Comparison of ENCODE assay signal across 8 cellular contexts in genomic region chr1:150066328-150066727, GRCh38. TPM values are rescaled to one million over a fixed set of nuclear protein-coding genes. Genes with fewer than 3 reads are reported as not detected.
DNase-seq lines count a peak whose midpoint lies in the region; ATAC-seq, FAIRE-seq and TF ChIP-seq lines count a peak whose summit lies in the region.

No MANE protein-coding gene starts in this region.

- no peaks in the 10 kb centered on the region for H3K27me3 Mint-ChIP-seq in CD4-positive, CD25-positive, alpha-beta regulatory T cell

- no peak for TF ChIP-seq RAD21 in H1 (IDR thresholded peaks at IDR 0.05 in 1 of 2, conservative IDR thresholded peaks at IDR 0.05 in 1 of 2; ENCODE audit: low read depth in 2 of 2, low read length in 2 of 2)

- POLR2A ChIA-PET in H1 (lab: Charles Lee; ENCODE audit: partially characterized antibody), result interaction anchor here (1.1 to 2.7 kb wide), 8 partner anchors 9 to 182 kb away, joined by 4 to 24 read pairs (median 6); partner anchors contain the start of gene OTUD7B

- no peak overlapping the region for H3K56ac ChIP-seq in H1 (replicated peaks; ENCODE audit: insufficient read length, low read depth, low read length)

- peak overlapping the region; percentile 88 for H3K9ac ChIP-seq in OCI-LY3 (ENCODE audit: low read length)
- peak overlapping the region; percentile 85 to 97 (median 94); a peak in 6 of 7 replicates for H3K9ac ChIP-seq in H1 (replicated peaks in 1 of 4; ENCODE audit: extremely low read depth in 1 of 4, low read depth in 3 of 4, low read length in 3 of 4)
- no peak overlapping the region for H3K9ac ChIP-seq in neuronal stem cell (ENCODE audit: low read depth, low read length, poor library complexity)

- H3K27ac ChIP-seq in CD4-positive, CD25-positive, alpha-beta regulatory T cell (ENCODE audit: insufficient read depth, low read length, poor library complexity, severe bottlenecking), result no peak overlapping the region
- H3K27ac ChIP-seq in OCI-LY3 (ENCODE audit: low read length), result peak overlapping the region; percentile 78
- peak overlapping the region; percentile 93; the same call in 1 of the 2 replicates for H3K27ac ChIP-seq in H1 (ENCODE audit: low read depth, low read length)
- peak overlapping the region; percentile 92 for H3K27ac ChIP-seq in neuronal stem cell (replicated peaks; ENCODE audit: low read length)

- H3K23me2 ChIP-seq in H1 (ENCODE audit: low read depth, low read length), result no peaks in the 10 kb centered on the region

- no peaks in the 10 kb centered on the region for H4K20me1 ChIP-seq in OCI-LY3 (ENCODE audit: insufficient read depth, low read length)
- H4K20me1 ChIP-seq in H1 (replicated peaks in 1 of 2; ENCODE audit: control insufficient read depth in 1 of 2, insufficient read depth in 2 of 2, low read length in 2 of 2), result no peaks in the 10 kb centered on the region

- no peak overlapping the region for H2BK120ac ChIP-seq in H1 (replicated peaks; ENCODE audit: low read depth, low read length)
- H2BK120ac ChIP-seq in neuronal stem cell (ENCODE audit: low read depth, low read length), result no peak overlapping the region

- H4K5ac ChIP-seq in H1 (ENCODE audit: insufficient read length, low read depth, low read length), result peak overlapping the region; percentile 23

- peak overlapping the region; percentile 85 to 96 (median 93) for H3K4me3 Mint-ChIP-seq in CD4-positive, CD25-positive, alpha-beta regulatory T cell

- H3K23ac ChIP-seq in H1 (ENCODE audit: insufficient read length), result no peak overlapping the region
- no peak overlapping the region for H3K23ac ChIP-seq in neuronal stem cell (ENCODE audit: low read depth, low read length, poor library complexity)

- H2BK20ac ChIP-seq in H1 (ENCODE audit: low read length), result no peak overlapping the region

- H3K27me3 ChIP-seq in CD4-positive, CD25-positive, alpha-beta regulatory T cell (ENCODE audit: control insufficient read depth, insufficient read depth, low read length), result no peaks in the 10 kb centered on the region
- H3K27me3 ChIP-seq in OCI-LY3 (ENCODE audit: low read depth, low read length) (no peaks in the 10 kb centered on the region), H1 (replicated peaks in 1 of 4; ENCODE audit: control insufficient read depth in 3 of 4, extremely low read depth in 1 of 4, insufficient read depth in 3 of 4, low read length in 3 of 4) (no peaks in the 10 kb centered on the region), neuronal stem cell (ENCODE audit: control insufficient read depth in 3 of 3, insufficient read depth in 3 of 3, low read depth in 1 of 3, low read length in 3 of 3) (no peaks in the 10 kb centered on the region)

- H3K4me3 ChIP-seq in CD4-positive, CD25-positive, alpha-beta regulatory T cell (ENCODE audit: low read depth, low read length), result peak overlapping the region; percentile 98
- H3K4me3 ChIP-seq in OCI-LY3 (ENCODE audit: low read length), result peak overlapping the region; percentile 81
- H3K4me3 ChIP-seq in H1 (ENCODE audit: extremely low read depth in 1 of 4, insufficient read depth in 2 of 4, low read depth in 3 of 4, low read length in 4 of 4), result peak overlapping the region; percentile 81 to 95 (median 91)
- peak overlapping the region; percentile 71 to 90 for H3K4me3 ChIP-seq in neuronal stem cell (ENCODE audit: low read length in 2 of 2)

- H2BK15ac ChIP-seq in H1 (ENCODE audit: low read length) (no peak overlapping the region), neuronal stem cell (ENCODE audit: low read length) (no peak overlapping the region)

- H3K14ac ChIP-seq in H1 (ENCODE audit: insufficient read length) (no peak overlapping the region), neuronal stem cell (ENCODE audit: low read length) (no peak overlapping the region)

- no peak for TF ChIP-seq EP300 in H1 (IDR thresholded peaks at IDR 0.05; ENCODE audit: borderline replicate concordance in 1 of 2, low read depth in 2 of 2, low read length in 2 of 2)

- no peak for TF ChIP-seq CTCF in OCI-LY3 (IDR thresholded peaks at IDR 0.05; ENCODE audit: low read depth, low read length)
- TF ChIP-seq CTCF in H1 (IDR thresholded peaks at IDR 0.05; ENCODE audit: control extremely low read depth in 1 of 3, insufficient read depth in 1 of 3, low read depth in 1 of 3, low read length in 3 of 3), result no peak

- FAIRE-seq in H1 (lab: Jason Lieb, UNC) (no peak), H54 (lab: Jason Lieb, UNC) (no peak)

- H3K79me1 ChIP-seq in H1 (ENCODE audit: low read depth, low read length), result no peaks in the 10 kb centered on the region
- H3K79me1 ChIP-seq in neuronal stem cell (ENCODE audit: low read depth, low read length), result no peaks in the 10 kb centered on the region

- H3K18ac ChIP-seq in H1 (ENCODE audit: extremely low read depth, low read length) (no peak overlapping the region), neuronal stem cell (ENCODE audit: low read length) (no peak overlapping the region)

- no peaks in the 10 kb centered on the region for H3K9me3 ChIP-seq in CD4-positive, CD25-positive, alpha-beta regulatory T cell (ENCODE audit: control insufficient read depth in 2 of 2, low read length in 2 of 2)
- H3K9me3 ChIP-seq in OCI-LY3 (ENCODE audit: insufficient read depth, low read length) (no peaks in the 10 kb centered on the region), H1 (ENCODE audit: insufficient read depth in 2 of 2, low read depth in 1 of 2, low read length in 1 of 2) (no peaks in the 10 kb centered on the region), neuronal stem cell (replicated peaks in 1 of 2; ENCODE audit: control insufficient read depth in 2 of 2, insufficient read depth in 1 of 2, low read depth in 1 of 2, low read length in 2 of 2) (no peaks in the 10 kb centered on the region)

- H3K36me3 ChIP-seq in CD4-positive, CD25-positive, alpha-beta regulatory T cell (ENCODE audit: control insufficient read depth, insufficient read depth, low read length), result no peaks in the 10 kb centered on the region
- H3K36me3 ChIP-seq in OCI-LY3 (replicated peaks; ENCODE audit: low read depth, low read length) (peaks cover 3% of the 10 kb centered on the region), H1 (ENCODE audit: control insufficient read depth in 2 of 4, insufficient read depth in 4 of 4, low read length in 3 of 4) (peaks cover 0 to 5% (median 2%) of the 10 kb centered on the region in 4 experiments; a peak in 3 of 8 replicates), neuronal stem cell (replicated peaks in 1 of 2; ENCODE audit: control insufficient read depth in 2 of 2, insufficient read depth in 2 of 2, low read length in 2 of 2) (peaks cover 4 to 21% of the 10 kb centered on the region in 2 donors)

- H4K8ac ChIP-seq in H1 (ENCODE audit: extremely low read depth, insufficient read depth, low read length), result no peak overlapping the region
- H4K8ac ChIP-seq in neuronal stem cell (ENCODE audit: low read depth, low read length), result no peak overlapping the region

- TF ChIP-seq POLR2A in H1 (IDR thresholded peaks at IDR 0.05; ENCODE audit: control extremely low read depth in 1 of 2, low read depth in 2 of 2, low read length in 2 of 2), result no peak
- no peak for TF ChIP-seq POLR2A in H54 (IDR thresholded peaks at IDR 0.05; ENCODE audit: low read depth, low read length)

- CTCF ChIA-PET in H1 (lab: Charles Lee; ENCODE audit: partially characterized antibody), result interaction anchor here (0.6 kb wide), 1 partner anchor 13 kb away, joined by 3 read pairs; no protein-coding TSS in a partner anchor

- H2BK5ac ChIP-seq in H1 (ENCODE audit: low read depth, low read length), result no peak overlapping the region
- H2BK5ac ChIP-seq in neuronal stem cell (ENCODE audit: low read length), result no peak overlapping the region

- H3K4me1 ChIP-seq in CD4-positive, CD25-positive, alpha-beta regulatory T cell (ENCODE audit: control insufficient read depth, insufficient read depth, low read length, poor library complexity, severe bottlenecking), result peaks cover 16% of the 10 kb centered on the region
- H3K4me1 ChIP-seq in OCI-LY3 (ENCODE audit: low read length), result peaks cover 19% of the 10 kb centered on the region
- H3K4me1 ChIP-seq in H1 (replicated peaks in 1 of 4; ENCODE audit: control insufficient read depth in 3 of 4, insufficient read depth in 4 of 4, low read length in 3 of 4), result no peaks in the 10 kb centered on the region
- peaks cover 0 to 5% of the 10 kb centered on the region in 2 donors for H3K4me1 ChIP-seq in neuronal stem cell (ENCODE audit: control insufficient read depth in 2 of 2, insufficient read depth in 1 of 2, low read depth in 1 of 2, low read length in 2 of 2)

- DNase-seq in CD4-positive, CD25-positive, alpha-beta regulatory T cell, result no peak
- no peak for DNase-seq in H1 (ENCODE audit: low read depth in 1 of 2, low spot score in 2 of 2)
- no peak for DNase-seq in neuronal stem cell (ENCODE audit: low spot score)
- no peak for DNase-seq in mucosa of gallbladder (ENCODE audit: low spot score)
- no peak for DNase-seq in H54 (ENCODE audit: insufficient read length, low spot score)

- H2AK5ac ChIP-seq in H1 (ENCODE audit: low read depth, low read length) (no peak overlapping the region), neuronal stem cell (ENCODE audit: low read depth, low read length) (no peak overlapping the region)

- no peak overlapping the region for H3K4ac ChIP-seq in H1 (replicated peaks; ENCODE audit: insufficient read length, low read depth, low read length)
- no peak overlapping the region for H3K4ac ChIP-seq in neuronal stem cell (ENCODE audit: low read length)

- H3K79me2 ChIP-seq in OCI-LY3 (ENCODE audit: low read length) (peaks cover 26% of the 10 kb centered on the region), H1 (ENCODE audit: control insufficient read depth in 1 of 2, insufficient read depth in 2 of 2, low read length in 2 of 2) (0 out of 4 replicates have a peak, but pooled peaks cover 0 to 7% of the 10 kb centered on the region in 2 experiments)

- H2BK12ac ChIP-seq in H1 (ENCODE audit: low read depth, low read length) (no peak overlapping the region), neuronal stem cell (ENCODE audit: low read length) (no peak overlapping the region)

- H3K4me1 Mint-ChIP-seq in CD4-positive, CD25-positive, alpha-beta regulatory T cell, result peaks cover 26 to 41% (median 34%) of the 10 kb centered on the region in 4 donors

- peaks cover 6% of the 10 kb centered on the region for H3K36me3 Mint-ChIP-seq in CD4-positive, CD25-positive, alpha-beta regulatory T cell

- no peak for ATAC-seq in CD4-positive, CD25-positive, alpha-beta regulatory T cell (ENCODE audit: low read depth in 2 of 2)
- ATAC-seq in GM21737 (IDR thresholded peaks at IDR 0.05; ENCODE audit: unreplicated experiment), result no peak
- ATAC-seq in GM21619 (IDR thresholded peaks at IDR 0.05; ENCODE audit: unreplicated experiment), result no peak

- H3K27ac Mint-ChIP-seq in CD4-positive, CD25-positive, alpha-beta regulatory T cell, result peak overlapping the region in 2 of 3 donors; percentile 92 to 97

- no peak overlapping the region for H4K91ac ChIP-seq in H1 (replicated peaks; ENCODE audit: insufficient read length, low read length)
- H4K91ac ChIP-seq in neuronal stem cell (ENCODE audit: low read depth, low read length, poor library complexity), result no peak overlapping the region

- H3K4me2 ChIP-seq in OCI-LY3 (ENCODE audit: low read length), result peak overlapping the region; percentile 73
- peak overlapping the region; percentile 66 to 91 for H3K4me2 ChIP-seq in H1 (ENCODE audit: insufficient read depth in 1 of 2, low read depth in 2 of 2, low read length in 2 of 2)
- H3K4me2 ChIP-seq in neuronal stem cell (ENCODE audit: insufficient read depth, low read length, poor library complexity, severe bottlenecking), result peak overlapping the region; percentile 85

- peak overlapping the region; percentile 89 for H2AFZ ChIP-seq in OCI-LY3 (ENCODE audit: low read depth, low read length)
- H2AFZ ChIP-seq in H1 (ENCODE audit: low read length), result peak overlapping the region; percentile 27; the same call in 1 of the 2 replicates
- H2AFZ ChIP-seq in neuronal stem cell (ENCODE audit: low read length), result peak overlapping the region; percentile 94

- H3K9me3 Mint-ChIP-seq in CD4-positive, CD25-positive, alpha-beta regulatory T cell, result no peaks in the 10 kb centered on the region

RNA-seq across cellular contexts. Expression of gene VPS45, which starts 1.2 kb away (rescaled TPM):
- total RNA-seq in CD4-positive, CD25-positive, alpha-beta regulatory T cell, result 23.4 TPM
- polyA plus RNA-seq in CD4-positive, CD25-positive, alpha-beta regulatory T cell, result 10 to 100 TPM; 25.8 to 27.8 (median 26.3) TPM
- 27.6 and 29.9 TPM in 2 replicates for total RNA-seq in H1 (2021; fragmentation: NEBNext Ultra II Directional; extraction: Animal tissue kit (Norgen Biotek cat#: 25700))
- 12.7 and 19.1 TPM in 2 replicates for polyA plus RNA-seq in H1 (2011; rRNA removed)
- 22.5 TPM for polyA plus RNA-seq in H1 (2011; cell fraction: cytosol; rRNA removed)
- 15.8 TPM for polyA plus RNA-seq in H1 (2011; cell fraction: nucleus; rRNA removed)
- 18.7 to 35.8 TPM (median 20.9 TPM) in 4 replicates for polyA plus RNA-seq in H1 (2012, experiment 1 of 2)
- polyA plus RNA-seq in H1 (2012, experiment 2 of 2), result 1.6 TPM
- 19.7 TPM for polyA plus RNA-seq in H1 (2013, experiment 1 of 2)
- polyA plus RNA-seq in H1 (2013, experiment 2 of 2), result 18.3 TPM
- polyA minus RNA-seq in H1 (2011; rRNA and poly(A)+ RNA removed), result 24.6 and 27.9 TPM in 2 replicates
- 12.9 TPM for polyA minus RNA-seq in H1 (2011; cell fraction: cytosol; rRNA and poly(A)+ RNA removed)
- 35.8 TPM for polyA minus RNA-seq in H1 (2011; cell fraction: nucleus; rRNA and poly(A)+ RNA removed)
- 25.2 TPM for polyA plus RNA-seq in neuronal stem cell (2013, experiment 1 of 2)
- 24.5 TPM for polyA plus RNA-seq in neuronal stem cell (2013, experiment 2 of 2)
- total RNA-seq in mucosa of gallbladder, result 37.1 TPM

RNA-seq across cellular contexts. Expression of gene OTUD7B, which starts 55.8 kb away (rescaled TPM):
- total RNA-seq in CD4-positive, CD25-positive, alpha-beta regulatory T cell, result 6.7 TPM
- 1 to 10 TPM in 2 of 4 donors, under 1 TPM in 2; 0.57 to 1.3 (median 1.1) TPM for polyA plus RNA-seq in CD4-positive, CD25-positive, alpha-beta regulatory T cell
- 21.5 and 22.0 TPM in 2 replicates for total RNA-seq in H1 (2021; fragmentation: NEBNext Ultra II Directional; extraction: Animal tissue kit (Norgen Biotek cat#: 25700))
- 4.2 and 4.4 TPM in 2 replicates for polyA plus RNA-seq in H1 (2011; rRNA removed)
- 5.8 TPM for polyA plus RNA-seq in H1 (2011; cell fraction: cytosol; rRNA removed)
- 6.2 TPM for polyA plus RNA-seq in H1 (2011; cell fraction: nucleus; rRNA removed)
- 9.0 to 10.9 TPM (median 10.2 TPM) in 4 replicates for polyA plus RNA-seq in H1 (2012, experiment 1 of 2)
- polyA plus RNA-seq in H1 (2012, experiment 2 of 2), result 1.4 TPM
- 5.6 TPM for polyA plus RNA-seq in H1 (2013, experiment 1 of 2)
- polyA plus RNA-seq in H1 (2013, experiment 2 of 2), result 5.4 TPM
- 20.9 and 21.2 TPM in 2 replicates for polyA minus RNA-seq in H1 (2011; rRNA and poly(A)+ RNA removed)
- 7.6 TPM for polyA minus RNA-seq in H1 (2011; cell fraction: cytosol; rRNA and poly(A)+ RNA removed)
- polyA minus RNA-seq in H1 (2011; cell fraction: nucleus; rRNA and poly(A)+ RNA removed), result 9.3 TPM
- 5.4 TPM for polyA plus RNA-seq in neuronal stem cell (2013, experiment 1 of 2)
- 6.0 TPM for polyA plus RNA-seq in neuronal stem cell (2013, experiment 2 of 2)
- total RNA-seq in mucosa of gallbladder, result 35.2 TPM

Comparison
In these comparisons a context has a peak if more than half of its experiments do, and no peak if none do; other contexts are left out.
1. H2AFZ ChIP-seq: peak in every context shown above with its lines; median percentile 94 in neuronal stem cell; 89 in OCI-LY3; 27 in H1.